9 cellular contexts compared by ENCODE assay signal in genomic region chr15:65384505-65384894, GRCh38. TPM values are rescaled to one million over a fixed set of nuclear protein-coding genes. Genes with fewer than 3 reads are reported as not detected.
DNase-seq lines count a peak whose midpoint lies in the region; ATAC-seq and TF ChIP-seq lines count a peak whose summit lies in the region.
"Had no signal": no experiment of that assay in that cellular context is flagged by ENCODE, and none has a peak within 500 bp of the region (broad histone marks: within the 10 kb centered on the region; RNA-seq: fewer than 3 reads in every experiment).

No MANE protein-coding gene starts in this region.

- H3K4me3 ChIP-seq in esophagus squamous epithelium (peak overlapping the region in 3 of 4 donors; percentile 44 to 66 (median 44)), heart left ventricle (peak overlapping the region in 4 of 12 donors; percentile 33 to 58 (median 46))

- TF ChIP-seq CTCF in esophagus squamous epithelium (IDR thresholded peaks at IDR 0.05) (no peak), heart left ventricle (IDR thresholded peaks at IDR 0.05) (no peak)

- CTCF ChIA-PET in T-cell (lab: Charles Lee): interaction anchor here (1.5 to 2.2 kb wide), 2 partner anchors 63 to 64 kb away, joined by 5 to 9 read pairs; no protein-coding TSS in a partner anchor

- WGBS in esophagus squamous epithelium, 2 donors: 41 to 78% methylated on average over 2 to 4 of the region's 4 CpGs
- 46 to 64% (median 56%) methylated on average over 4 of the region's 4 CpGs for WGBS in heart left ventricle, 4 donors

- POLR2A ChIA-PET in T-cell (lab: Charles Lee): interaction anchor here in 1 of 2 donors (1.3 kb wide), 1 partner anchor 80 kb away, joined by 4 read pairs; the partner anchor contains the start of gene RNU5B-1

- H3K4me1 ChIP-seq in esophagus squamous epithelium (peaks cover 16 to 23% (median 16%) of the 10 kb centered on the region in 3 donors), heart left ventricle (peaks cover 0 to 25% (median 16%) of the 10 kb centered on the region in 12 donors)

- no peak for TF ChIP-seq POLR2A in esophagus squamous epithelium (IDR thresholded peaks at IDR 0.05)
- TF ChIP-seq POLR2A in heart left ventricle (IDR thresholded peaks at IDR 0.05): no peak

- H3K36me3 ChIP-seq in esophagus squamous epithelium: no peaks in the 10 kb centered on the region
- no peaks in the 10 kb centered on the region for H3K36me3 ChIP-seq in heart left ventricle

- H3K27ac Mint-ChIP-seq in activated T-cell treated with anti-CD3 and anti-CD28 coated beads, Interleukin-2, amount 50 U/mL, for 24 hours: peak overlapping the region; percentile 77
- peak overlapping the region in 1 of 2 donors; percentile 75 for H3K27ac Mint-ChIP-seq in T-cell

- intact Hi-C loops in esophagus squamous epithelium (cut with DNase I): no loop called here
- intact Hi-C loops in heart left ventricle (cut with DNase I): loop anchor here in 3 of 10 donors (2.0 to 10.0 kb wide), 3 partner anchors 66 to 190 kb away; partner anchors contain the start of gene CILP (in 1 of the 3)

- H3K9me3 Mint-ChIP-seq in activated T-cell treated with anti-CD3 and anti-CD28 coated beads, Interleukin-2, amount 50 U/mL, for 24 hours: no peaks in the 10 kb centered on the region
- H3K9me3 Mint-ChIP-seq in T-cell: no peaks in the 10 kb centered on the region

- no peaks in the 10 kb centered on the region for H3K9me3 ChIP-seq in esophagus squamous epithelium
- H3K9me3 ChIP-seq in heart left ventricle: no peaks in the 10 kb centered on the region

- no peak for DNase-seq in activated T-cell treated with anti-CD3 and anti-CD28 coated beads, Interleukin-2, amount 50 U/mL, for 24 hours
- no peak for DNase-seq in activated T-cell treated with anti-CD3 and anti-CD28 coated beads for 4 hours
- no peak for DNase-seq in T-cell
- DNase-seq in esophagus squamous epithelium (lab: John Stamatoyannopoulos, UW): no peak
- DNase-seq in substantia nigra (lab: John Stamatoyannopoulos, UW): no peak
- DNase-seq in NCI-H2107 treated with DMSO at 0.1 percent for 48 hours (lab: John Stamatoyannopoulos, UW; ENCODE audit: unreplicated experiment): no peak
- no peak for DNase-seq in heart left ventricle

- H3K27ac ChIP-seq in esophagus squamous epithelium (peak overlapping the region in 2 of 4 donors; percentile 57 to 63), substantia nigra (ENCODE audit: low read depth, low read length, poor library complexity, severe bottlenecking) (peak overlapping the region; percentile 80), heart left ventricle (peak overlapping the region in 2 of 12 donors; percentile 35 to 51)

- no peaks in the 10 kb centered on the region for H3K36me3 Mint-ChIP-seq in activated T-cell treated with anti-CD3 and anti-CD28 coated beads, Interleukin-2, amount 50 U/mL, for 24 hours (ENCODE audit: low read depth)
- H3K36me3 Mint-ChIP-seq in T-cell: no peaks in the 10 kb centered on the region

- H3K27me3 Mint-ChIP-seq in activated T-cell treated with anti-CD3 and anti-CD28 coated beads, Interleukin-2, amount 50 U/mL, for 24 hours: peaks cover 12% of the 10 kb centered on the region
- H3K27me3 Mint-ChIP-seq in T-cell: peaks cover 14 to 18% of the 10 kb centered on the region in 2 donors

- peaks cover 0 to 53% (median 0%) of the 10 kb centered on the region in 4 donors for H3K27me3 ChIP-seq in esophagus squamous epithelium
- H3K27me3 ChIP-seq in heart left ventricle: peaks cover 0 to 11% (median 0%) of the 10 kb centered on the region in 9 donors

- H3K4me3 Mint-ChIP-seq in activated T-cell treated with anti-CD3 and anti-CD28 coated beads, Interleukin-2, amount 50 U/mL, for 24 hours: peak overlapping the region; percentile 79
- peak overlapping the region; percentile 79 to 86 (median 83) for H3K4me3 Mint-ChIP-seq in T-cell

- H3K4me1 Mint-ChIP-seq in activated T-cell treated with anti-CD3 and anti-CD28 coated beads, Interleukin-2, amount 50 U/mL, for 24 hours (ENCODE audit: low read depth): peaks cover 13% of the 10 kb centered on the region
- peaks cover 0 to 13% (median 10%) of the 10 kb centered on the region in 3 donors for H3K4me1 Mint-ChIP-seq in T-cell

- ATAC-seq in T-cell (replicated peaks in 1 of 4) (peak in 3 of 4 experiments; percentile 2 to 13 (median 5)), SK-N-SH treated with all-trans-retinoic acid at 6 μM for 48 hours (no peak; the same call in 2 of the 3 replicates), heart left ventricle (no peak)

TF ChIP-seq in SK-N-SH treated with all-trans-retinoic acid at 6 μM for 48 hours, 23 proteins besides CTCF, POLR2A, EP300 and RAD21:
- TF ChIP-seq ZFP30 (CRISPR knock-in tag; IDR thresholded peaks at IDR 0.05): no peak
- TF ChIP-seq CSDC2 (CRISPR knock-in tag; IDR thresholded peaks at IDR 0.05): no peak
- TF ChIP-seq CREB5 (CRISPR knock-in tag; IDR thresholded peaks at IDR 0.05; ENCODE audit: low read depth): no peak
- TF ChIP-seq ARNTL (CRISPR knock-in tag; IDR thresholded peaks at IDR 0.05; ENCODE audit: borderline replicate concordance, low read depth): no peak
- TF ChIP-seq ZNF8 (CRISPR knock-in tag; IDR thresholded peaks at IDR 0.05): no peak
- TF ChIP-seq CSRNP3 (CRISPR knock-in tag; IDR thresholded peaks at IDR 0.05): no peak
- no peak for TF ChIP-seq ESRRG (CRISPR knock-in tag; IDR thresholded peaks at IDR 0.05)
- no peak for TF ChIP-seq TOX (CRISPR knock-in tag; IDR thresholded peaks at IDR 0.05; ENCODE audit: borderline replicate concordance)
- TF ChIP-seq ZFP3 (CRISPR knock-in tag; IDR thresholded peaks at IDR 0.05): no peak
- TF ChIP-seq TCF4 (CRISPR knock-in tag; IDR thresholded peaks at IDR 0.05; ENCODE audit: borderline replicate concordance): no peak
- no peak for TF ChIP-seq ZC3H10 (CRISPR knock-in tag; IDR thresholded peaks at IDR 0.05)
- no peak for TF ChIP-seq OSR1 (CRISPR knock-in tag; IDR thresholded peaks at IDR 0.05)

RNA-seq across cellular contexts. Expression of gene IGDCC3, which starts 6.7 kb away (rescaled TPM):
- total RNA-seq in T-cell (under 1 TPM in 1 of 5 donors, not detected in 4; 0.06 TPM), esophagus squamous epithelium (not detected), heart left ventricle (under 1 TPM in 3 of 9 donors, not detected in 6; 0.09 to 0.33 (median 0.22) TPM)
- polyA plus RNA-seq in heart left ventricle: under 1 TPM in 1 of 2 donors, not detected in 1; 0.07 TPM
- total RNA-seq: T-helper 2 cell treated with Interferon-gamma antibody and Interleukin-4, amounts not matched to agents 100 ng/mL and 5 ng/mL, for 36 hours had no signal

RNA-seq across cellular contexts. Expression of gene IGDCC4, which starts 38.2 kb away (rescaled TPM):
- under 1 TPM in 4 of 5 donors, not detected in 1; 0.13 to 0.32 (median 0.15) TPM for total RNA-seq in T-cell
- total RNA-seq in esophagus squamous epithelium: 1 to 10 TPM in 1 of 4 donors, under 1 TPM in 3; 0.12 to 2.7 (median 0.26) TPM
- 1 to 10 TPM in 4 of 9 donors, under 1 TPM in 5; 0.25 to 2.7 (median 0.75) TPM for total RNA-seq in heart left ventricle
- polyA plus RNA-seq in heart left ventricle: under 1 TPM; 0.22 to 0.80 TPM
- total RNA-seq: T-helper 2 cell treated with Interferon-gamma antibody and Interleukin-4, amounts not matched to agents 100 ng/mL and 5 ng/mL, for 36 hours had no signal

Comparison
In these comparisons a context has a peak if more than half of its experiments do, and no peak if none do; other contexts are left out.
1. ATAC-seq: peak in T-cell (3 of 4); none in SK-N-SH treated with all-trans-retinoic acid at 6 μM for 48 hours (single experiment) and heart left ventricle (0 of 4).